ENCODE assay signal across 24 cellular contexts in the genomic region with DNA sequence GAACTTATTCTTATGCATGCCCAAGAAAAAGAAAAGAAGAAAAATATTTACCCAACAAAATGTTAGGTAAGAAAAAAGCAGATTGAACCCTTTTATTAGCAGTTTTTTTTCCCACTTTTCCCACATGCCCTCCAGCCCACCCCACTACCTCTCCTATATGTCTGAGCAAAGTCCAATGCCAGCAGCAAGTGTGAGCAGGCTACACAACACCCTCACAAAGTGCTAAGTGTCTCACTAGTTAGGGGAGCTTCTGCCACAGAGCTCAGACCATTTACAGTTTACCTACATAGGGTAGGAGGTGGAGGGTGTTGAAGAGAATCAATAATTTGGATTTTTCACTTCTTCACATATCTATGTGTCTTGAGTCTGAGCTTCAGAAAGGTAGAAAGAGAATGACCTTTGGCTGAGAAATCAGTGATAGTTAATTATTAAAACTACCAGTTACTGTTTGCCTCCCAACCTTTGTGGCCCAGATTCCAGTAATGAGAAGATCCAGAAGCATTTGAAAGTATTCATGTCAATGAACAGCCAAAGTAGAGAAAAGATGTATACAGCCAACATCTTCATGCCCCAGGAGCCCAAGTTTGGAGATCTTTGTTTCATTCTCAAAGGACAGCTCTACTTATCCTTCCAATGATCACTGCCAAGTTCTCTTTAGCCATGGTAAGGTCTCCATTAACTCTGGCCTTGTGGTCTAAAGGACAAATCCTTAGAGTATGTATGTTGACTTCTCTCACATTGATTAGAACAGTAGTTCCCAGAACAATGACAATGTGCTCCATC. TPM values are rescaled to one million over a fixed set of nuclear protein-coding genes. Genes with fewer than 3 reads are reported as not detected.
"Had no signal": no experiment of that assay in that cellular context is flagged by ENCODE, and none has a peak within 500 bp of the region (broad histone marks: within the 10 kb centered on the region; RNA-seq: fewer than 3 reads in every experiment).

No MANE protein-coding gene starts in this region.

- H3K9me3 ChIP-seq: pancreas, thyroid gland, uterus had no signal

- H3K4me1 ChIP-seq: heart left ventricle, left lung, lower lobe of right lung, suprapubic skin, thyroid gland, uterus had no signal

- H3K36me3 ChIP-seq: heart left ventricle, left lung, lower lobe of right lung, pancreas, suprapubic skin, thyroid gland, uterus had no signal

- H3K4me3 ChIP-seq: heart left ventricle, left lung, lower lobe of right lung, pancreas, suprapubic skin, thyroid gland, uterus had no signal

- FAIRE-seq: colon, frontal cortex, pancreas had no signal

- DNase-seq: cerebellar nuclear complex; dermis blood vessel endothelial cell; heart left ventricle; hippocampal formation; kidney glomerular epithelial cell; left lung; lower lobe of right lung; mesenchymal stem cell; midbrain; occipital lobe; pancreas; stimulated activated CD4-positive, alpha-beta T cell treated with anti-CD3 and anti-CD28 coated beads, Interleukin-2, amount 100 ng/mL, for 24 hours; stimulated activated CD4-positive, alpha-beta T cell treated with anti-CD3 and anti-CD28 coated beads, Interleukin-4, amount 100 ng/mL, for 4 hours; stimulated activated naive CD4-positive, alpha-beta T cell; thyroid gland; uterus had no signal

- H3K27ac ChIP-seq: heart left ventricle, left lung, lower lobe of right lung, pancreas, suprapubic skin, thyroid gland, uterus had no signal

- H3K27me3 ChIP-seq: heart left ventricle, left lung, pancreas, suprapubic skin, thyroid gland, uterus had no signal

- ATAC-seq: heart left ventricle; left lung; lower lobe of right lung; natural killer cell treated with Interleukin-12 subunit alpha and Interleukin-12 subunit beta and Interleukin-15 and Interleukin-18, amount 100 ng/mL, for 72 hours; sciatic nerve had no signal

RNA-seq across cellular contexts. Expression of a gene that starts 26.2 kb away (rescaled TPM):
- total RNA-seq: dermis blood vessel endothelial cell; frontal cortex; glomerular endothelial cell; heart left ventricle; left lung; lower lobe of right lung; natural killer cell treated with Interleukin-12 subunit alpha and Interleukin-12 subunit beta and Interleukin-15 and Interleukin-18, amount 100 ng/mL, for 72 hours; occipital lobe; pancreas; progenitor cell of endocrine pancreas; sciatic nerve; skeletal muscle tissue; suprapubic skin; thyroid gland; uterus had no signal
- polyA plus RNA-seq: heart left ventricle, pancreas had no signal
